ENCODE assay signal across 16 cellular contexts in genomic region chr1:221858758-221859157, GRCh38.
DNase-seq lines count a peak whose midpoint lies in the region; ATAC-seq and TF ChIP-seq lines count a peak whose summit lies in the region.
"Had no signal": no experiment of that assay in that cellular context is flagged by ENCODE, and none has a peak within 500 bp of the region (broad histone marks: within the 10 kb centered on the region; RNA-seq: fewer than 3 reads in every experiment).

No MANE protein-coding gene starts in this region.

- ATAC-seq in HG02588 (IDR thresholded peaks at IDR 0.05; ENCODE audit: unreplicated experiment) = no peak
- ATAC-seq: Right ventricle myocardium inferior had no signal

- in situ Hi-C loops in mammary epithelial cell (cut with MboI; ENCODE audit: low sequenced_read_pairs in 2 of 2) = no loop called here

- peak overlapping the region; percentile 12 for H2AFZ ChIP-seq in mammary epithelial cell (ENCODE audit: low read depth, low read length)

- H3K4me3 ChIP-seq in AG10803 (ENCODE audit: low read length) (no peak overlapping the region), MG63 (no peak overlapping the region), mammary epithelial cell (replicated peaks in 1 of 3; ENCODE audit: insufficient read depth in 1 of 3, low read depth in 2 of 3, low read length in 3 of 3) (no peak overlapping the region), mesendoderm (ENCODE audit: low read length) (no peak overlapping the region)
- H3K4me3 ChIP-seq: BLaER1 treated with 17β-estradiol and CSF1 and Interleukin-3, amounts not matched to agents 10 nM and 100 nM; uterus had no signal

- intact Hi-C loops in mammary epithelial cell (cut with micrococcal nuclease) = no loop called here

- H3K79me1 ChIP-seq in mesendoderm (ENCODE audit: low read length) = no peaks in the 10 kb centered on the region

- H4K8ac ChIP-seq in mesendoderm (ENCODE audit: low read depth, low read length) = no peak overlapping the region

- dilution Hi-C loops in mammary epithelial cell (cut with HindIII; ENCODE audit: low sequenced_read_pairs) = no loop called here

- H3K9ac ChIP-seq in mammary epithelial cell (ENCODE audit: insufficient read depth, low read length) (peak overlapping the region; percentile 9), mesendoderm (ENCODE audit: low read length) (no peak overlapping the region)
- H3K9ac ChIP-seq: BLaER1 treated with 17β-estradiol and CSF1 and Interleukin-3, amounts not matched to agents 10 nM and 100 nM had no signal

- no peak overlapping the region for H3K23ac ChIP-seq in mesendoderm (ENCODE audit: low read length)

- H2AK5ac ChIP-seq in mesendoderm (ENCODE audit: low read length) = peak overlapping the region; percentile 76

- H3K4me2 ChIP-seq in mammary epithelial cell (ENCODE audit: insufficient read depth, low read depth, low read length) = no peak overlapping the region
- H3K4me2 ChIP-seq in mesendoderm (ENCODE audit: low read length) = no peak overlapping the region
- H3K4me2 ChIP-seq: BLaER1 treated with 17β-estradiol and CSF1 and Interleukin-3, amounts not matched to agents 10 nM and 100 nM had no signal

- CTCF ChIA-PET in mammary epithelial cell (lab: Charles Lee; ENCODE audit: low non-redundant PET) = no interaction called here

- peak overlapping the region; percentile 71 for H3K27ac ChIP-seq in mammary epithelial cell (ENCODE audit: insufficient read depth, low read depth, low read length)
- H3K27ac ChIP-seq in mesendoderm (ENCODE audit: low read depth, low read length) = no peak overlapping the region
- H3K27ac ChIP-seq: BLaER1 treated with 17β-estradiol and CSF1 and Interleukin-3, amounts not matched to agents 10 nM and 100 nM; HL-60; uterus had no signal

- H3K4me1 ChIP-seq in mammary epithelial cell (ENCODE audit: insufficient read depth, low read length) (peaks cover 14% of the 10 kb centered on the region), mesendoderm (ENCODE audit: control insufficient read depth, low read depth, low read length) (no peaks in the 10 kb centered on the region)
- H3K4me1 ChIP-seq: uterus had no signal

- no peak overlapping the region for H3K56ac ChIP-seq in mesendoderm (ENCODE audit: low read length)

- no peak overlapping the region for H2BK5ac ChIP-seq in mesendoderm (ENCODE audit: low read length)

- no peak overlapping the region for H4K5ac ChIP-seq in mesendoderm (ENCODE audit: low read length)

- DNase-seq in AG10803 (ENCODE audit: low read depth) = peak; percentile 89
- DNase-seq in MG63 = peak; percentile 88
- DNase-seq in mammary epithelial cell = peak; percentile 96
- no peak for DNase-seq in mesendoderm
- no peak for DNase-seq in CD1c-positive myeloid dendritic cell (ENCODE audit: extremely low spot score)
- no peak for DNase-seq in NCI-H1092 treated with DMSO at 0.1 percent for 48 hours (lab: John Stamatoyannopoulos, UW)
- DNase-seq in activated naive CD4-positive, alpha-beta T cell treated with Interleukin-2 at 50 U/mL for 16 hours = no peak
- DNase-seq: effector CD8-positive, alpha-beta T cell; NCI-H1048; NCI-H524; stimulated activated CD8-positive, alpha-beta memory T cell treated with anti-CD3 and anti-CD28 coated beads, Interleukin-4, amount 100 ng/mL, for 48 hours; uterus had no signal

- no peak overlapping the region for H3K18ac ChIP-seq in mesendoderm (ENCODE audit: low read length)

- no peak overlapping the region for H3K4ac ChIP-seq in mesendoderm (ENCODE audit: low read depth, low read length)

- no TSS peak for BruUV-seq in mammary epithelial cell (replicated peaks; lab: Mats Ljungman, UMichigan)

- H2BK120ac ChIP-seq in mesendoderm (ENCODE audit: low read depth, low read length) = no peak overlapping the region

- TF ChIP-seq CTCF in AG10803 (conservative IDR thresholded peaks at IDR 0.05; ENCODE audit: low read length) = no peak
- no peak for TF ChIP-seq CTCF in mammary epithelial cell (conservative IDR thresholded peaks at IDR 0.05 in 1 of 2, IDR thresholded peaks at IDR 0.05 in 1 of 2; ENCODE audit: extremely low read depth in 1 of 2, insufficient read depth in 1 of 2, low read depth in 1 of 2, low read length in 2 of 2)

- H3K36me3 ChIP-seq in MG63 = no peaks in the 10 kb centered on the region
- no peaks in the 10 kb centered on the region for H3K36me3 ChIP-seq in mammary epithelial cell (ENCODE audit: insufficient read depth, low read length)
- H3K36me3 ChIP-seq in mesendoderm (ENCODE audit: control insufficient read depth, insufficient read depth, low read length) = no peaks in the 10 kb centered on the region
- H3K36me3 ChIP-seq: BLaER1 treated with 17β-estradiol and CSF1 and Interleukin-3, amounts not matched to agents 10 nM and 100 nM; uterus had no signal

- WGBS in mammary epithelial cell (ENCODE audit: low coverage, missing lambda C conversion rate) = 60% methylated on average over 1 of the region's 1 CpG
- WGBS in mesendoderm (ENCODE audit: extremely low coverage, insufficient coverage, low lambda C conversion rate) = no CpG with 5 or more reads among the region's 1 CpG

- H4K20me1 ChIP-seq in mammary epithelial cell (ENCODE audit: insufficient read depth, low read length) = no peaks in the 10 kb centered on the region
- H4K20me1 ChIP-seq: BLaER1 treated with 17β-estradiol and CSF1 and Interleukin-3, amounts not matched to agents 10 nM and 100 nM had no signal

- no peak overlapping the region for H2BK15ac ChIP-seq in mesendoderm (replicated peaks; ENCODE audit: low read depth)

- H3K79me2 ChIP-seq in mammary epithelial cell (ENCODE audit: insufficient read depth, low read length) (no peaks in the 10 kb centered on the region), mesendoderm (ENCODE audit: control insufficient read depth, insufficient read depth, low read length) (no peaks in the 10 kb centered on the region)

- H3K27me3 ChIP-seq in MG63 = no peaks in the 10 kb centered on the region
- H3K27me3 ChIP-seq in mammary epithelial cell (ENCODE audit: insufficient read depth, low read length) = no peaks in the 10 kb centered on the region
- H3K27me3 ChIP-seq in mesendoderm (ENCODE audit: insufficient read depth, low read length, poor library complexity) = no peaks in the 10 kb centered on the region
- H3K27me3 ChIP-seq: BLaER1 treated with 17β-estradiol and CSF1 and Interleukin-3, amounts not matched to agents 10 nM and 100 nM; uterus had no signal

- H3K9me3 ChIP-seq in MG63 (no peaks in the 10 kb centered on the region), mammary epithelial cell (replicated peaks; ENCODE audit: insufficient read depth, low read length) (no peaks in the 10 kb centered on the region)
- H3K9me3 ChIP-seq: BLaER1 treated with 17β-estradiol and CSF1 and Interleukin-3, amounts not matched to agents 10 nM and 100 nM; uterus had no signal

Comparison
In these comparisons a context has a peak if more than half of its experiments do, and no peak if none do; other contexts are left out.
1. DNase-seq: peak in AG10803 (single experiment), MG63 (single experiment) and mammary epithelial cell (single experiment); none in mesendoderm (single experiment), CD1c-positive myeloid dendritic cell (single experiment), NCI-H1092 treated with DMSO at 0.1 percent for 48 hours (single experiment) and activated naive CD4-positive, alpha-beta T cell treated with Interleukin-2 at 50 U/mL for 16 hours (single experiment).